Comparison of ENCODE assay signal across 1 cellular context in genomic region chr18:49111191-49111988, GRCh38.
TF ChIP-seq lines count a peak whose summit lies in the region.

No MANE protein-coding gene starts in this region.

TF ChIP-seq in K562, 482 proteins besides CTCF, POLR2A, EP300 and RAD21 (continued from another document):
- TF ChIP-seq ZC3H4 (CRISPR knock-in tag; IDR thresholded peaks at IDR 0.05; ENCODE audit: borderline replicate concordance) (no peak), DPF2 (IDR thresholded peaks at IDR 0.05) (peak; percentile 41; the same call in 1 of the 2 replicates), ZNF280A (IDR thresholded peaks at IDR 0.05; ENCODE audit: low read depth, partially characterized antibody) (no peak), ESRRB (CRISPR knock-in tag; IDR thresholded peaks at IDR 0.05; ENCODE audit: borderline replicate concordance) (no peak), FOSL1 (tag; conservative IDR thresholded peaks at IDR 0.05) (peak; percentile 79), ATF3 (IDR thresholded peaks at IDR 0.05) (peak; percentile 73), ATF3 (CRISPR knock-in tag; conservative IDR thresholded peaks at IDR 0.05) (no peak), ZNF282 (CRISPR knock-in tag; IDR thresholded peaks at IDR 0.05) (no peak), CSDE1 (IDR thresholded peaks at IDR 0.05) (no peak), ZNF583 (CRISPR knock-in tag; IDR thresholded peaks at IDR 0.05) (no peak), PBX2 (CRISPR knock-in tag; IDR thresholded peaks at IDR 0.05; ENCODE audit: low read depth) (no peak), PBX2 (tag; conservative IDR thresholded peaks at IDR 0.05; ENCODE audit: low read depth) (peak; percentile 72), NFIX (CRISPR knock-in tag; IDR thresholded peaks at IDR 0.05; ENCODE audit: low read depth) (no peak), CLOCK (CRISPR knock-in tag; IDR thresholded peaks at IDR 0.05; ENCODE audit: borderline replicate concordance) (no peak), ZBTB34 (CRISPR knock-in tag; IDR thresholded peaks at IDR 0.05) (no peak), JUN (IDR thresholded peaks at IDR 0.05; ENCODE audit: borderline replicate concordance, low read depth, low read length) (0 out of 2 replicates have a peak, but pooled peaks have one; percentile 41), JUN (CRISPR knock-in tag; IDR thresholded peaks at IDR 0.05; ENCODE audit: borderline replicate concordance) (no peak), HDAC1 (IDR thresholded peaks at IDR 0.05) (no peak), PKNOX1 (IDR thresholded peaks at IDR 0.05) (peak; percentile 80), THAP12 (CRISPR knock-in tag; IDR thresholded peaks at IDR 0.05) (no peak)
